Comparison of ENCODE assay signal across 10 cellular contexts in genomic region chr18:76519156-76519549, GRCh38. TPM values are rescaled to one million over a fixed set of nuclear protein-coding genes. Genes with fewer than 3 reads are reported as not detected.
DNase-seq lines count a peak whose midpoint lies in the region; ATAC-seq and TF ChIP-seq lines count a peak whose summit lies in the region.
"Had no signal": no experiment of that assay in that cellular context is flagged by ENCODE, and none has a peak within 500 bp of the region (broad histone marks: within the 10 kb centered on the region; RNA-seq: fewer than 3 reads in every experiment).

No MANE protein-coding gene starts in this region.

- H3K4me3 ChIP-seq in GM23338 (peak overlapping the region; percentile 69), psoas muscle (peak overlapping the region; percentile 61)

- peak overlapping the region; percentile 58; the same call in 1 of the 2 replicates for H3K27ac Mint-ChIP-seq in GM23338

- H3K27ac ChIP-seq in GM23338 (ENCODE audit: low read depth) (0 out of 2 replicates have a peak overlapping the region, but pooled peaks have one; percentile 75), psoas muscle (peak overlapping the region; percentile 74)

- peak overlapping the region; percentile 87 for H3K4me3 Mint-ChIP-seq in GM23338

- ATAC-seq in GM23338 (peak; percentile 57), Right ventricle myocardium superior (ENCODE audit: poor library complexity) (peak; percentile 65), psoas muscle (peak in 2 of 4 donors; percentile 36 to 58), left colon (no peak)

- no peaks in the 10 kb centered on the region for H3K36me3 Mint-ChIP-seq in GM23338 (ENCODE audit: low read depth)

- H3K4me2 ChIP-seq in GM23338, result peak overlapping the region; percentile 92

- no peaks in the 10 kb centered on the region for H3K9me3 ChIP-seq in psoas muscle

- H3K27me3 Mint-ChIP-seq in GM23338 (ENCODE audit: insufficient read depth, low read depth, poor library complexity), result peaks cover 13% of the 10 kb centered on the region

- peaks cover 44% of the 10 kb centered on the region for H3K4me1 Mint-ChIP-seq in GM23338

- H3K9me3 Mint-ChIP-seq in GM23338, result no peaks in the 10 kb centered on the region

- WGBS in psoas muscle, 3 donors, result 46 to 53% (median 52%) methylated on average over 11 of the region's 11 CpGs

- H3K27me3 ChIP-seq in GM23338 (ENCODE audit: insufficient read depth) (peaks cover 4% of the 10 kb centered on the region; the same call in 1 of the 2 replicates), psoas muscle (ENCODE audit: insufficient read depth in 3 of 3, low read length in 2 of 3) (peaks cover 0 to 9% (median 0%) of the 10 kb centered on the region in 3 donors)

- H3K79me2 ChIP-seq in GM23338 (replicated peaks; ENCODE audit: insufficient read depth), result no peaks in the 10 kb centered on the region

- TF ChIP-seq CTCF in GM23338 (conservative IDR thresholded peaks at IDR 0.05; ENCODE audit: low read depth in 2 of 2) (no peak), psoas muscle (IDR thresholded peaks at IDR 0.05) (no peak)

- H2AFZ ChIP-seq in GM23338, result peak overlapping the region; percentile 91; the same call in 1 of the 2 replicates

- no peaks in the 10 kb centered on the region for H3K36me3 ChIP-seq in GM23338 (ENCODE audit: insufficient read depth)
- no peaks in the 10 kb centered on the region for H3K36me3 ChIP-seq in psoas muscle (ENCODE audit: insufficient read depth in 1 of 2, low read depth in 1 of 2)

- DNase-seq in GM23338 (ENCODE audit: low spot score) (peak; percentile 64), OCI-M1 (lab: John Stamatoyannopoulos, UW) (peak; percentile 83), Right ventricle myocardium superior (no peak), psoas muscle (no peak), hepatic stellate cell (ENCODE audit: low spot score) (no peak), NCI-H446 treated with DMSO at 0.1 percent for 48 hours (lab: John Stamatoyannopoulos, UW) (no peak), left colon (no peak), hypothalamus (lab: John Stamatoyannopoulos, UW) (no peak)
- DNase-seq: DND-41, T-helper 9 cell had no signal

- H3K4me1 ChIP-seq in GM23338 (ENCODE audit: insufficient read depth) (peaks cover 40% of the 10 kb centered on the region), psoas muscle (no peaks in the 10 kb centered on the region)

- 0 out of 2 replicates have a peak, but pooled peaks cover 3% of the 10 kb centered on the region for H3K9me2 ChIP-seq in GM23338 (ENCODE audit: insufficient read depth)

- no peaks in the 10 kb centered on the region for H3F3A ChIP-seq in GM23338 (replicated peaks; ENCODE audit: low read depth)

- no peaks in the 10 kb centered on the region for H4K20me1 ChIP-seq in GM23338 (replicated peaks; ENCODE audit: insufficient read depth)

- intact Hi-C loops in Right ventricle myocardium superior (cut with DNase I), result no loop called here
- intact Hi-C loops in psoas muscle (cut with DNase I), result no loop called here
- intact Hi-C loops in left colon (cut with DNase I, micrococcal nuclease), result no loop called here

TF ChIP-seq in GM23338, 12 proteins besides CTCF, POLR2A, EP300 and RAD21:
- TF ChIP-seq ZNF331 (CRISPR knock-in tag; IDR thresholded peaks at IDR 0.05; ENCODE audit: low read depth) (no peak), ZNF114 (CRISPR knock-in tag; IDR thresholded peaks at IDR 0.05) (no peak), ETS1 (IDR thresholded peaks at IDR 0.05) (no peak), NANOG (IDR thresholded peaks at IDR 0.05; ENCODE audit: borderline replicate concordance) (no peak), JUNB (IDR thresholded peaks at IDR 0.05; ENCODE audit: unreplicated experiment) (no peak), REST (IDR thresholded peaks at IDR 0.05; ENCODE audit: unreplicated experiment) (no peak), EZH2 (IDR thresholded peaks at IDR 0.05; ENCODE audit: low read depth, unreplicated experiment) (no peak), STAT1 (IDR thresholded peaks at IDR 0.05; ENCODE audit: unreplicated experiment) (no peak), POLR2AphosphoS5 (IDR thresholded peaks at IDR 0.05; ENCODE audit: low read depth) (no peak)

RNA-seq across cellular contexts. Expression of gene ZNF516, which starts 24.1 kb away (rescaled TPM):
- total RNA-seq in GM23338 (2014; rRNA removed; shearing (Covaris generic)), result 13.5 and 24.2 TPM in 2 replicates
- polyA plus RNA-seq in GM23338 (2016; fragmentation: Nextera tagmentation; extraction: Ambion mirVana) (11.9 and 12.2 TPM in 2 replicates), psoas muscle (1 to 10 TPM; 2.4 to 8.1 (median 2.7) TPM)
- total RNA-seq in Right ventricle myocardium superior (12.6 TPM), psoas muscle (10 to 100 TPM in 3 of 4 donors, 1 to 10 TPM in 1; 9.6 to 20.6 (median 17.2) TPM), left colon (10 to 100 TPM; 23.1 to 23.6 TPM)

Comparison
In these comparisons a context has a peak if more than half of its experiments do, and no peak if none do; other contexts are left out.
1. DNase-seq: peak in GM23338 (single experiment) and OCI-M1 (single experiment); none in Right ventricle myocardium superior (single experiment), psoas muscle (0 of 2), hepatic stellate cell (single experiment), NCI-H446 treated with DMSO at 0.1 percent for 48 hours (single experiment), left colon (0 of 2) and hypothalamus (0 of 51).